1 cellular context compared by ENCODE assay signal in the genomic region with DNA sequence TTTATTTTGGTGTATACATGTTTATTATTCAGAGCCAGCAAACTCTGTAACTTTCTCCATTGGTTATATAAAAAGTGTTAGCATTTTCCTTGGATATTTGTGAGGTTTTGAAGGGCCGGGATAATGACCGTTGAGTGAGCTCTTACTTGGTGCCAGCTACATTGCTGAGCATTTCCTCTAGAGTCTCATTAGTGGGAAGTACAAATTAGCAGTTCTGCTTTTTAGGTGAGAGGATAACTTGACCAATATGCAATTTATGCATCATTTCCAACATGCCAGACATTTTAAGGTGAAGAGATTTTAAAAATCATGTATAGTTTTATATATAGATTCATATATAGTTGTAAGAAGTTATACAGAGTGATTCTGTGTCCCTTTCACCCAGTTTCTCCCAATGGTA.
TF ChIP-seq lines count a peak whose summit lies in the region.

No MANE protein-coding gene starts in this region.

TF ChIP-seq in GM12878, 131 proteins besides CTCF, POLR2A, EP300 and RAD21 (continued from another document):
- peak; percentile 75; the same call in 1 of the 2 replicates for TF ChIP-seq SPI1 (IDR thresholded peaks at IDR 0.05; ENCODE audit: borderline replicate concordance, insufficient read depth, low read depth, low read length)
- TF ChIP-seq, protein P1, sequence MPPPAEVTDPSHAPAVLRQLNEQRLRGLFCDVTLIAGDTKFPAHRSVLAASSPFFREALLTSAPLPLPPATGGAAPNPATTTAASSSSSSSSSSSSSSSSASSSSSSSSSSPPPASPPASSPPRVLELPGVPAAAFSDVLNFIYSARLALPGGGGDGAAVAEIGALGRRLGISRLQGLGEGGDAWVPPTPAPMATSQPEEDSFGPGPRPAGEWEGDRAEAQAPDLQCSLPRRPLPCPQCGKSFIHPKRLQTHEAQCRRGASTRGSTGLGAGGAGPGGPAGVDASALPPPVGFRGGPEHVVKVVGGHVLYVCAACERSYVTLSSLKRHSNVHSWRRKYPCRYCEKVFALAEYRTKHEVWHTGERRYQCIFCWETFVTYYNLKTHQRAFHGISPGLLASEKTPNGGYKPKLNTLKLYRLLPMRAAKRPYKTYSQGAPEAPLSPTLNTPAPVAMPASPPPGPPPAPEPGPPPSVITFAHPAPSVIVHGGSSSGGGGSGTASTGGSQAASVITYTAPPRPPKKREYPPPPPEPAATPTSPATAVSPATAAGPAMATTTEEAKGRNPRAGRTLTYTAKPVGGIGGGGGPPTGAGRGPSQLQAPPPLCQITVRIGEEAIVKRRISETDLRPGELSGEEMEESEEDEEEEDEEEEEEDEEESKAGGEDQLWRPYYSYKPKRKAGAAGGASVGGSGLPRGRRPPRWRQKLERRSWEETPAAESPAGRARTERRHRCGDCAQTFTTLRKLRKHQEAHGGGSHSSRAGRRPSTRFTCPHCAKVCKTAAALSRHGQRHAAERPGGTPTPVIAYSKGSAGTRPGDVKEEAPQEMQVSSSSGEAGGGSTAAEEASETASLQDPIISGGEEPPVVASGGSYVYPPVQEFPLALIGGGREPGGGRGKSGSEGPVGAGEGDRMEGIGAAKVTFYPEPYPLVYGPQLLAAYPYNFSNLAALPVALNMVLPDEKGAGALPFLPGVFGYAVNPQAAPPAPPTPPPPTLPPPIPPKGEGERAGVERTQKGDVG (CRISPR knock-in tag; IDR thresholded peaks at IDR 0.05), result no peak
- TF ChIP-seq, protein P2, sequence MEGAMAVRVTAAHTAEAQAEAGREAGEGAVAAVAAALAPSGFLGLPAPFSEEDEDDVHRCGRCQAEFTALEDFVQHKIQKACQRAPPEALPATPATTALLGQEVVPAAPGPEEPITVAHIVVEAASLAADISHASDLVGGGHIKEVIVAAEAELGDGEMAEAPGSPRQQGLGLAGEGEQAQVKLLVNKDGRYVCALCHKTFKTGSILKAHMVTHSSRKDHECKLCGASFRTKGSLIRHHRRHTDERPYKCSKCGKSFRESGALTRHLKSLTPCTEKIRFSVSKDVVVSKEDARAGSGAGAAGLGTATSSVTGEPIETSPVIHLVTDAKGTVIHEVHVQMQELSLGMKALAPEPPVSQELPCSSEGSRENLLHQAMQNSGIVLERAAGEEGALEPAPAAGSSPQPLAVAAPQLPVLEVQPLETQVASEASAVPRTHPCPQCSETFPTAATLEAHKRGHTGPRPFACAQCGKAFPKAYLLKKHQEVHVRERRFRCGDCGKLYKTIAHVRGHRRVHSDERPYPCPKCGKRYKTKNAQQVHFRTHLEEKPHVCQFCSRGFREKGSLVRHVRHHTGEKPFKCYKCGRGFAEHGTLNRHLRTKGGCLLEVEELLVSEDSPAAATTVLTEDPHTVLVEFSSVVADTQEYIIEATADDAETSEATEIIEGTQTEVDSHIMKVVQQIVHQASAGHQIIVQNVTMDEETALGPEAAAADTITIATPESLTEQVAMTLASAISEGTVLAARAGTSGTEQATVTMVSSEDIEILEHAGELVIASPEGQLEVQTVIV (IDR thresholded peaks at IDR 0.05; ENCODE audit: borderline replicate concordance, partially characterized antibody), result no peak
